1 cellular context compared by ENCODE assay signal in genomic region chr16:68344252-68344651, GRCh38.
A peak's percentile ranks its signal among the peaks of the same experiment; 100 is the strongest.
TF ChIP-seq lines count a peak whose summit lies in the region.

No MANE protein-coding gene starts in this region.

TF ChIP-seq in K562, 482 proteins besides CTCF, POLR2A, EP300 and RAD21 (continued from another document and continues in another):
- TF ChIP-seq CUX1 (CRISPR knock-in tag; IDR thresholded peaks at IDR 0.05) (no peak), XRCC3 (IDR thresholded peaks at IDR 0.05) (no peak), FOXA1 (IDR thresholded peaks at IDR 0.05; ENCODE audit: borderline replicate concordance) (no peak), L3MBTL2 (IDR thresholded peaks at IDR 0.05) (no peak; the same call in 1 of the 2 replicates), YY1 (IDR thresholded peaks at IDR 0.05; ENCODE audit: borderline replicate concordance in 1 of 3, control insufficient read depth in 1 of 3, extremely low read depth in 1 of 3, insufficient read depth in 3 of 3, insufficient read length in 1 of 3, insufficient replicate concordance in 2 of 3, low read depth in 1 of 3, low read length in 2 of 3) (peak in 1 of 3 experiments; percentile 47), ELF1 (tag; IDR thresholded peaks at IDR 0.05) (no peak), BHLHE40 (IDR thresholded peaks at IDR 0.05; ENCODE audit: low read length) (0 out of 2 replicates have a peak, but pooled peaks have one; percentile 25), RAD51 (IDR thresholded peaks at IDR 0.05; ENCODE audit: borderline replicate concordance, low read depth) (0 out of 2 replicates have a peak, but pooled peaks have one; percentile 20), TCFL5 (CRISPR knock-in tag; conservative IDR thresholded peaks at IDR 0.05) (no peak), ZNF518B (CRISPR knock-in tag; IDR thresholded peaks at IDR 0.05) (no peak), ZNF140 (CRISPR knock-in tag; IDR thresholded peaks at IDR 0.05) (no peak), PREB (CRISPR knock-in tag; IDR thresholded peaks at IDR 0.05) (no peak), JUND (IDR thresholded peaks at IDR 0.05; ENCODE audit: borderline replicate concordance, low read depth, low read length) (no peak), JUND (tag; IDR thresholded peaks at IDR 0.05; ENCODE audit: borderline replicate concordance, low read depth, low read length) (no peak), CHD4 (IDR thresholded peaks at IDR 0.05; ENCODE audit: insufficient read depth, insufficient replicate concordance, low read depth, low read length, poor library complexity, severe bottlenecking) (no peak), CXXC5 (CRISPR knock-in tag; IDR thresholded peaks at IDR 0.05) (no peak), ZNF143 (CRISPR knock-in tag; IDR thresholded peaks at IDR 0.05) (no peak), SOX6 (IDR thresholded peaks at IDR 0.05) (peak; percentile 56), PRDM10 (IDR thresholded peaks at IDR 0.05; ENCODE audit: partially characterized antibody) (no peak), CREB3 (tag; conservative IDR thresholded peaks at IDR 0.05; ENCODE audit: low read depth) (no peak), CBFA2T3 (IDR thresholded peaks at IDR 0.05) (peak; percentile 31; the same call in 1 of the 2 replicates), ZNF232 (CRISPR knock-in tag; IDR thresholded peaks at IDR 0.05) (no peak), ZNF197 (CRISPR knock-in tag; IDR thresholded peaks at IDR 0.05; ENCODE audit: low read depth) (no peak), MTA3 (IDR thresholded peaks at IDR 0.05; ENCODE audit: borderline replicate concordance) (no peak), ZKSCAN1 (IDR thresholded peaks at IDR 0.05; ENCODE audit: low read depth, low read length) (no peak), SMAD2 (IDR thresholded peaks at IDR 0.05; ENCODE audit: low read depth, low read length) (no peak), FIP1L1 (IDR thresholded peaks at IDR 0.05; ENCODE audit: low read depth, low read length, poor library complexity, severe bottlenecking) (no peak), ILK (tag; IDR thresholded peaks at IDR 0.05; ENCODE audit: borderline replicate concordance, low read depth) (no peak), BRF2 (IDR thresholded peaks at IDR 0.05; ENCODE audit: borderline replicate concordance, insufficient read depth, insufficient read length) (no peak), ZNF280A (IDR thresholded peaks at IDR 0.05; ENCODE audit: low read depth, partially characterized antibody) (no peak), ZNF444 (CRISPR knock-in tag; IDR thresholded peaks at IDR 0.05) (no peak), EGR1 (conservative IDR thresholded peaks at IDR 0.05) (peak; percentile 95), U2AF2 (optimal IDR thresholded peaks at IDR 0.05; ENCODE audit: low read depth, low read length) (no peak), ZNF766 (CRISPR knock-in tag; conservative IDR thresholded peaks at IDR 0.05) (peak; percentile 46; the same call in 1 of the 2 replicates), ZNF134 (CRISPR knock-in tag; conservative IDR thresholded peaks at IDR 0.05) (no peak), ZC3H4 (CRISPR knock-in tag; IDR thresholded peaks at IDR 0.05; ENCODE audit: borderline replicate concordance) (no peak), PKNOX1 (IDR thresholded peaks at IDR 0.05) (peak; percentile 39), MAFK (IDR thresholded peaks at IDR 0.05; ENCODE audit: low read length) (no peak), ARID1B (IDR thresholded peaks at IDR 0.05) (no peak)
